ENCODE assay signal across 8 cellular contexts in the genomic region with DNA sequence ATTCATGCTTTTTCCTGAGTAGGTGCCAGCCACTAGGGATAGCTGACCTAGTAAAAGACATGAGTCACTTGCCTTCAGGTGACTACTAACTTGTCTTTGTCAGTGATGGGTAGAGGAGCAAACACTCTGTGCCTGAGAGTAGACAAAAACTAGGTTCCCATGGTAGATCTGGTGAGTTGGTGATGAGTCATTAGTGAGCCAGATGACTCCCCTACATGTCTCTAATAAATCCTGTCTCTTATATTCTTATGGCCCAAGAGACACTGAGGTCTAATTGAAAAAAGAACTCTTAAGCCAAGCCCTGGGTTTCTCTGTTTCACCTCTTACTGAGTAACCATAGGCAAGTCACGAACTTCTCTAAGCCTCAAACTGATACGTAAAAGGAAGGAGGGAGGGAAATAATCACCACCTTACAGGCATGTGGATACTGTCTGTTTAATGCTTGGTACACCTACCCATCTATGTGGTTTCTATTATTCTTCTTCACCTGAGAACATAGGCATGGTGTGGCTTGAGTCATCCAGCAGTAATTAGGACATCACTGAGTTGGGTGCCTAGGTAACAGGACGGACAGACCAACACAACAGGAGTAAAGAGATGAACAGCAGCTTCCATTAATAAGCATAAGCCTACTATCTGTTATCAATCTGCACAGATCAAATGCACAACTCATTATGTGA. TPM values are rescaled to one million over a fixed set of nuclear protein-coding genes. Genes with fewer than 3 reads are reported as not detected.
DNase-seq lines count a peak whose midpoint lies in the region; ATAC-seq and TF ChIP-seq lines count a peak whose summit lies in the region.
"Had no signal": no experiment of that assay in that cellular context is flagged by ENCODE, and none has a peak within 500 bp of the region (broad histone marks: within the 10 kb centered on the region; RNA-seq: fewer than 3 reads in every experiment).

No MANE protein-coding gene starts in this region.

- peak overlapping the region; percentile 70 for H3K9ac ChIP-seq in SK-N-SH

- H3F3A ChIP-seq in SK-N-SH (replicated peaks; ENCODE audit: insufficient read depth) = peaks cover 61% of the 10 kb centered on the region

- WGBS in SK-N-SH (ENCODE audit: low lambda C conversion rate) = 37% methylated on average over 3 of the region's 3 CpGs

- no peak overlapping the region for H2AFZ ChIP-seq in SK-N-SH (ENCODE audit: low read depth)

- H3K4me1 Mint-ChIP-seq in stimulated activated naive B cell treated with anti-CD40 and anti-IgM and Interleukin-4, amounts not matched to agents 10 μg/mL and 1 μg/mL and 100 μg/mL, for 72 hours = peaks cover 42 to 58% of the 10 kb centered on the region in 2 donors

- no peaks in the 10 kb centered on the region for H3K9me2 ChIP-seq in SK-N-SH

- CTCF ChIA-PET in SK-N-SH (lab: Yijun Ruan, JAX) = no interaction called here
- CTCF ChIA-PET in GM10248 (lab: Yijun Ruan, JAX) = interaction anchor here (0.7 to 1.6 kb wide), 2 partner anchors 12 to 114 kb away, joined by 3 to 8 read pairs; no protein-coding TSS in a partner anchor

- no peak for TF ChIP-seq CTCF in SK-N-SH (IDR thresholded peaks at IDR 0.05)
- TF ChIP-seq CTCF in GM10248 (IDR thresholded peaks at IDR 0.05; ENCODE audit: control extremely low read depth, extremely low read depth, low read depth, missing control alignments) = no peak

- H3K36me3 Mint-ChIP-seq in stimulated activated naive B cell treated with anti-CD40 and anti-IgM and Interleukin-4, amounts not matched to agents 10 μg/mL and 1 μg/mL and 100 μg/mL, for 72 hours = peaks cover 55 to 80% of the 10 kb centered on the region in 2 donors

- TF ChIP-seq RAD21 in SK-N-SH (IDR thresholded peaks at IDR 0.05; ENCODE audit: low read length) = no peak

- peak overlapping the region; percentile 90 for H3K27ac Mint-ChIP-seq in stimulated activated naive B cell treated with anti-CD40 and anti-IgM and Interleukin-4, amounts not matched to agents 10 μg/mL and 1 μg/mL and 100 μg/mL, for 72 hours

- POLR2A ChIA-PET in SK-N-SH (lab: Yijun Ruan, JAX) (no interaction called here), GM10248 (lab: Yijun Ruan, JAX) (no interaction called here)

- H3K79me2 ChIP-seq in SK-N-SH (ENCODE audit: insufficient read depth) = peaks cover 18% of the 10 kb centered on the region; the same call in 1 of the 2 replicates

- ATAC-seq in GM21360 (IDR thresholded peaks at IDR 0.05; ENCODE audit: unreplicated experiment) = peak; percentile 56
- peak; percentile 54 to 57 for ATAC-seq in stimulated activated naive B cell treated with anti-CD40 and anti-IgM and Interleukin-4, amounts not matched to agents 10 μg/mL and 1 μg/mL and 100 μg/mL, for 72 hours (replicated peaks)
- no peak for ATAC-seq in HG02938 (IDR thresholded peaks at IDR 0.05; ENCODE audit: unreplicated experiment)

- H3K9me3 ChIP-seq in SK-N-SH = no peaks in the 10 kb centered on the region
- H3K9me3 ChIP-seq: pancreas had no signal

- peak overlapping the region; percentile 39 to 100 for H3K27ac ChIP-seq in SK-N-SH (ENCODE audit: low read depth in 2 of 2, low read length in 1 of 2)
- H3K27ac ChIP-seq: pancreas had no signal

- no peaks in the 10 kb centered on the region for H4K20me1 ChIP-seq in SK-N-SH (ENCODE audit: insufficient read depth)

- H3K4me2 ChIP-seq in SK-N-SH = peak overlapping the region; percentile 61

- no peaks in the 10 kb centered on the region for H3K27me3 ChIP-seq in SK-N-SH (ENCODE audit: insufficient read depth)
- H3K27me3 ChIP-seq: pancreas had no signal

- TF ChIP-seq EP300 in SK-N-SH (IDR thresholded peaks at IDR 0.05; ENCODE audit: borderline replicate concordance in 1 of 2, low read depth in 1 of 2, low read length in 1 of 2) = no peak

- H3K4me3 Mint-ChIP-seq in stimulated activated naive B cell treated with anti-CD40 and anti-IgM and Interleukin-4, amounts not matched to agents 10 μg/mL and 1 μg/mL and 100 μg/mL, for 72 hours = no peak overlapping the region

- H3K4me3 ChIP-seq in SK-N-SH (ENCODE audit: low read depth in 2 of 2, low read length in 1 of 2) = no peak overlapping the region
- H3K4me3 ChIP-seq: pancreas had no signal

- H3K27me3 Mint-ChIP-seq in stimulated activated naive B cell treated with anti-CD40 and anti-IgM and Interleukin-4, amounts not matched to agents 10 μg/mL and 1 μg/mL and 100 μg/mL, for 72 hours = no peaks in the 10 kb centered on the region

- H3K4me1 ChIP-seq in SK-N-SH (ENCODE audit: control insufficient read depth in 1 of 2, insufficient read depth in 2 of 2, low read depth in 1 of 2, low read length in 1 of 2) = peaks cover 0 to 44% of the 10 kb centered on the region in 2 experiments; a peak in 2 of 4 replicates
- H3K4me1 ChIP-seq: pancreas had no signal

- no peaks in the 10 kb centered on the region for H3K9me3 Mint-ChIP-seq in stimulated activated naive B cell treated with anti-CD40 and anti-IgM and Interleukin-4, amounts not matched to agents 10 μg/mL and 1 μg/mL and 100 μg/mL, for 72 hours

- no peak for DNase-seq in SK-N-SH
- peak; percentile 82 for DNase-seq in fibroblast of gingiva (ENCODE audit: low read depth)
- DNase-seq in stimulated activated naive B cell treated with anti-CD40 and anti-IgM and Interleukin-4, amounts not matched to agents 10 μg/mL and 1 μg/mL and 100 μg/mL, for 72 hours = no peak
- no peak for DNase-seq in GM10248 (ENCODE audit: extremely low spot score)
- no peak for DNase-seq in activated CD8-positive, alpha-beta memory T cell treated with anti-CD3 and anti-CD28 coated beads, Interleukin-2, amount 50 U/mL, for 4 hours
- DNase-seq: pancreas had no signal

- peaks cover 58 to 73% of the 10 kb centered on the region in 2 experiments for H3K36me3 ChIP-seq in SK-N-SH (replicated peaks in 1 of 2; ENCODE audit: control insufficient read depth in 1 of 2, insufficient read depth in 2 of 2, low read length in 1 of 2)

TF ChIP-seq in SK-N-SH, 30 proteins besides CTCF, POLR2A, EP300 and RAD21 (continues in another document):
- TF ChIP-seq GABPA (IDR thresholded peaks at IDR 0.05; ENCODE audit: low read depth) (no peak), NFIC (IDR thresholded peaks at IDR 0.05; ENCODE audit: borderline replicate concordance) (peak; percentile 41), RFX5 (IDR thresholded peaks at IDR 0.05; ENCODE audit: low read length) (no peak), JUND (IDR thresholded peaks at IDR 0.05) (peak; percentile 89), RXRA (IDR thresholded peaks at IDR 0.05; ENCODE audit: borderline replicate concordance, low read depth) (0 out of 2 replicates have a peak, but pooled peaks have one; percentile 34), SIN3A (IDR thresholded peaks at IDR 0.05; ENCODE audit: borderline replicate concordance, low read depth, low read length) (no peak), POLR2AphosphoS5 (IDR thresholded peaks at IDR 0.05; ENCODE audit: low read depth, low read length) (no peak), GATA2 (CRISPR knock-in tag; IDR thresholded peaks at IDR 0.05) (no peak)
- TF ChIP-seq, protein P1, sequence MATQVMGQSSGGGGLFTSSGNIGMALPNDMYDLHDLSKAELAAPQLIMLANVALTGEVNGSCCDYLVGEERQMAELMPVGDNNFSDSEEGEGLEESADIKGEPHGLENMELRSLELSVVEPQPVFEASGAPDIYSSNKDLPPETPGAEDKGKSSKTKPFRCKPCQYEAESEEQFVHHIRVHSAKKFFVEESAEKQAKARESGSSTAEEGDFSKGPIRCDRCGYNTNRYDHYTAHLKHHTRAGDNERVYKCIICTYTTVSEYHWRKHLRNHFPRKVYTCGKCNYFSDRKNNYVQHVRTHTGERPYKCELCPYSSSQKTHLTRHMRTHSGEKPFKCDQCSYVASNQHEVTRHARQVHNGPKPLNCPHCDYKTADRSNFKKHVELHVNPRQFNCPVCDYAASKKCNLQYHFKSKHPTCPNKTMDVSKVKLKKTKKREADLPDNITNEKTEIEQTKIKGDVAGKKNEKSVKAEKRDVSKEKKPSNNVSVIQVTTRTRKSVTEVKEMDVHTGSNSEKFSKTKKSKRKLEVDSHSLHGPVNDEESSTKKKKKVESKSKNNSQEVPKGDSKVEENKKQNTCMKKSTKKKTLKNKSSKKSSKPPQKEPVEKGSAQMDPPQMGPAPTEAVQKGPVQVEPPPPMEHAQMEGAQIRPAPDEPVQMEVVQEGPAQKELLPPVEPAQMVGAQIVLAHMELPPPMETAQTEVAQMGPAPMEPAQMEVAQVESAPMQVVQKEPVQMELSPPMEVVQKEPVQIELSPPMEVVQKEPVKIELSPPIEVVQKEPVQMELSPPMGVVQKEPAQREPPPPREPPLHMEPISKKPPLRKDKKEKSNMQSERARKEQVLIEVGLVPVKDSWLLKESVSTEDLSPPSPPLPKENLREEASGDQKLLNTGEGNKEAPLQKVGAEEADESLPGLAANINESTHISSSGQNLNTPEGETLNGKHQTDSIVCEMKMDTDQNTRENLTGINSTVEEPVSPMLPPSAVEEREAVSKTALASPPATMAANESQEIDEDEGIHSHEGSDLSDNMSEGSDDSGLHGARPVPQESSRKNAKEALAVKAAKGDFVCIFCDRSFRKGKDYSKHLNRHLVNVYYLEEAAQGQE (IDR thresholded peaks at IDR 0.05; ENCODE audit: low read depth, low read length) = no peak
- TF ChIP-seq, protein P2, sequence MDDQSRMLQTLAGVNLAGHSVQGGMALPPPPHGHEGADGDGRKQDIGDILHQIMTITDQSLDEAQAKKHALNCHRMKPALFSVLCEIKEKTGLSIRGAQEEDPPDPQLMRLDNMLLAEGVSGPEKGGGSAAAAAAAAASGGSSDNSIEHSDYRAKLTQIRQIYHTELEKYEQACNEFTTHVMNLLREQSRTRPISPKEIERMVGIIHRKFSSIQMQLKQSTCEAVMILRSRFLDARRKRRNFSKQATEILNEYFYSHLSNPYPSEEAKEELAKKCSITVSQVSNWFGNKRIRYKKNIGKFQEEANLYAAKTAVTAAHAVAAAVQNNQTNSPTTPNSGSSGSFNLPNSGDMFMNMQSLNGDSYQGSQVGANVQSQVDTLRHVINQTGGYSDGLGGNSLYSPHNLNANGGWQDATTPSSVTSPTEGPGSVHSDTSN (IDR thresholded peaks at IDR 0.05) = peak; percentile 79

RNA-seq across cellular contexts. Expression of a gene that starts 20.3 kb away (rescaled TPM):
- polyA plus RNA-seq in SK-N-SH (2012; rRNA removed) = 4.9 and 5.7 TPM in 2 replicates
- 5.4 and 5.6 TPM in 2 replicates for polyA plus RNA-seq in SK-N-SH (2012; cell fraction: cytosol; rRNA removed)
- polyA plus RNA-seq in SK-N-SH (2012; cell fraction: nucleus; rRNA removed) = 12.4 and 16.5 TPM in 2 replicates

RNA-seq across cellular contexts. Expression of a gene that starts 25.9 kb away (rescaled TPM):
- polyA plus RNA-seq in SK-N-SH (2012; rRNA removed) = 105 and 173 TPM in 2 replicates
- 101 and 124 TPM in 2 replicates for polyA plus RNA-seq in SK-N-SH (2012; cell fraction: cytosol; rRNA removed)
- polyA plus RNA-seq in SK-N-SH (2012; cell fraction: nucleus; rRNA removed) = 71.6 and 109 TPM in 2 replicates
